1 cellular context compared by ENCODE assay signal in the genomic region with DNA sequence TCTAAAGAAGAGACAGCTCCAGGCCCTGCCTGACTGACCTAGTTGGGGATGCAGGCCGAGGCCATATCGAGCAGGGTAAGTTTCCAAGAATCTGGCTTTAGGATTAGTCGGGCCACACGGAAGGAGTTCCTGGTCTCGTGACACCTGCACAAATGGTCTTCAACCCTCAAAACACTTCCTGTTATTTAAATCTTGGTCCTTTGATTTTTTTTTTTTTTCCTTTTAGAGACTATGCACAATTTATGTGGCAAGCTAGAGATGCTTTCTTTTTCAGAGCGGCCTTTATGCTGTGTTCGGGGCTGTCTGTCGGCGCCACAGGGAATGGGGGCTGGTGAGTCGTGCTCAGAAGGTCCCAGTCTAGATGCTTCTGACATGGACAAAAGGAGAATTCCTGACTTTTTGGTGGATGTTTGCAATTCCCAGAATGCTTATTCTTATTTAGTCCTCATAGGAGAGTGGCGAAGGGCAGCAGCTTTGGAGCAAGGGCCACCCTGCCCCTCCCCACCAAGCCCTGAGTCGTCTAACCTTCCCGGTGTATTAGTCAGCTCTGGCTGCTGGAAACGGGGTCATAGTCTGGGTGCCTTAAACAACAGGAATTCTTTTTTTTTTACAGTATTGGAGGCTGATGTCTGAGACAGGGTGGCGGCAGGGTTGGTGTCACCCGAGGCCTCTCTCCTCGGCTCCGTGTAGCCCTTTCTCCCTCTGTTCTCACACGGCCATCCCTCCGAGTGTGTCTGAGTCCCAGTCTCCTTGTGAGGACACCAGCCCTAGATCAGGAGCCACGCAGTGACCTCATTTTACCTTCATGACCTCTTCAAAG.
TF ChIP-seq lines count a peak whose summit lies in the region.

No MANE protein-coding gene starts in this region.

TF ChIP-seq in HepG2, 621 proteins besides CTCF, POLR2A, EP300 and RAD21 (continued from another document and continues in another):
- TF ChIP-seq, protein P1, sequence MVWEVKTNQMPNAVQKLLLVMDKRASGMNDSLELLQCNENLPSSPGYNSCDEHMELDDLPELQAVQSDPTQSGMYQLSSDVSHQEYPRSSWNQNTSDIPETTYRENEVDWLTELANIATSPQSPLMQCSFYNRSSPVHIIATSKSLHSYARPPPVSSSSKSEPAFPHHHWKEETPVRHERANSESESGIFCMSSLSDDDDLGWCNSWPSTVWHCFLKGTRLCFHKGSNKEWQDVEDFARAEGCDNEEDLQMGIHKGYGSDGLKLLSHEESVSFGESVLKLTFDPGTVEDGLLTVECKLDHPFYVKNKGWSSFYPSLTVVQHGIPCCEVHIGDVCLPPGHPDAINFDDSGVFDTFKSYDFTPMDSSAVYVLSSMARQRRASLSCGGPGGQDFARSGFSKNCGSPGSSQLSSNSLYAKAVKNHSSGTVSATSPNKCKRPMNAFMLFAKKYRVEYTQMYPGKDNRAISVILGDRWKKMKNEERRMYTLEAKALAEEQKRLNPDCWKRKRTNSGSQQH (CRISPR knock-in tag; IDR thresholded peaks at IDR 0.05; ENCODE audit: low read depth), result no peak
- TF ChIP-seq SP1 (IDR thresholded peaks at IDR 0.05) (no peak), SP1 (CRISPR knock-in tag; IDR thresholded peaks at IDR 0.05) (no peak), HDAC6 (IDR thresholded peaks at IDR 0.05; ENCODE audit: low read depth, low read length) (no peak), PAX8 (CRISPR knock-in tag; IDR thresholded peaks at IDR 0.05; ENCODE audit: borderline replicate concordance) (no peak), REL (CRISPR knock-in tag; conservative IDR thresholded peaks at IDR 0.05) (no peak), KLF11 (CRISPR knock-in tag; IDR thresholded peaks at IDR 0.05) (no peak), ZNF780A (CRISPR knock-in tag; IDR thresholded peaks at IDR 0.05) (no peak), NR3C1 (CRISPR knock-in tag; IDR thresholded peaks at IDR 0.05) (no peak), ZSCAN25 (CRISPR knock-in tag; IDR thresholded peaks at IDR 0.05) (peak; percentile 79), MTA1 (CRISPR knock-in tag; IDR thresholded peaks at IDR 0.05; ENCODE audit: borderline replicate concordance) (0 out of 2 replicates have a peak, but pooled peaks have one; percentile 30), ZNF430 (CRISPR knock-in tag; IDR thresholded peaks at IDR 0.05) (no peak), NPAS2 (CRISPR knock-in tag; IDR thresholded peaks at IDR 0.05; ENCODE audit: borderline replicate concordance) (no peak), MATR3 (CRISPR knock-in tag; IDR thresholded peaks at IDR 0.05) (no peak), ZFP41 (CRISPR knock-in tag; IDR thresholded peaks at IDR 0.05; ENCODE audit: borderline replicate concordance) (no peak), REXO4 (CRISPR knock-in tag; IDR thresholded peaks at IDR 0.05; ENCODE audit: borderline replicate concordance) (no peak), EHMT2 (IDR thresholded peaks at IDR 0.05; ENCODE audit: borderline replicate concordance, low read depth, low read length) (no peak), ZNF615 (CRISPR knock-in tag; IDR thresholded peaks at IDR 0.05; ENCODE audit: borderline replicate concordance) (no peak), ZNF30 (CRISPR knock-in tag; IDR thresholded peaks at IDR 0.05) (peak; percentile 36; the same call in 1 of the 2 replicates), TCF7L2 (IDR thresholded peaks at IDR 0.05; ENCODE audit: low read depth, low read length) (no peak), SRY (CRISPR knock-in tag; IDR thresholded peaks at IDR 0.05) (no peak), TBL1XR1 (IDR thresholded peaks at IDR 0.05; ENCODE audit: borderline replicate concordance, low read length, partially characterized antibody) (peak; percentile 37), HOXA5 (CRISPR knock-in tag; IDR thresholded peaks at IDR 0.05) (no peak), KLF6 (CRISPR knock-in tag; IDR thresholded peaks at IDR 0.05) (no peak)
- TF ChIP-seq, protein P2, sequence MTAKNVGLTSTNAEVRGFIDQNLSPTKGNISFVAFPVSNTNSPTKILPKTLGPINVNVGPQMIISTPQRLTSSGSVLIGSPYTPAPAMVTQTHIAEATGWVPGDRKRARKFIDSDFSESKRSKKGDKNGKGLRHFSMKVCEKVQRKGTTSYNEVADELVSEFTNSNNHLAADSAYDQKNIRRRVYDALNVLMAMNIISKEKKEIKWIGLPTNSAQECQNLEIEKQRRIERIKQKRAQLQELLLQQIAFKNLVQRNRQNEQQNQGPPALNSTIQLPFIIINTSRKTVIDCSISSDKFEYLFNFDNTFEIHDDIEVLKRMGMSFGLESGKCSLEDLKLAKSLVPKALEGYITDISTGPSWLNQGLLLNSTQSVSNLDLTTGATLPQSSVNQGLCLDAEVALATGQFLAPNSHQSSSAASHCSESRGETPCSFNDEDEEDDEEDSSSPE (CRISPR knock-in tag; IDR thresholded peaks at IDR 0.05), result no peak
- TF ChIP-seq, protein P3, sequence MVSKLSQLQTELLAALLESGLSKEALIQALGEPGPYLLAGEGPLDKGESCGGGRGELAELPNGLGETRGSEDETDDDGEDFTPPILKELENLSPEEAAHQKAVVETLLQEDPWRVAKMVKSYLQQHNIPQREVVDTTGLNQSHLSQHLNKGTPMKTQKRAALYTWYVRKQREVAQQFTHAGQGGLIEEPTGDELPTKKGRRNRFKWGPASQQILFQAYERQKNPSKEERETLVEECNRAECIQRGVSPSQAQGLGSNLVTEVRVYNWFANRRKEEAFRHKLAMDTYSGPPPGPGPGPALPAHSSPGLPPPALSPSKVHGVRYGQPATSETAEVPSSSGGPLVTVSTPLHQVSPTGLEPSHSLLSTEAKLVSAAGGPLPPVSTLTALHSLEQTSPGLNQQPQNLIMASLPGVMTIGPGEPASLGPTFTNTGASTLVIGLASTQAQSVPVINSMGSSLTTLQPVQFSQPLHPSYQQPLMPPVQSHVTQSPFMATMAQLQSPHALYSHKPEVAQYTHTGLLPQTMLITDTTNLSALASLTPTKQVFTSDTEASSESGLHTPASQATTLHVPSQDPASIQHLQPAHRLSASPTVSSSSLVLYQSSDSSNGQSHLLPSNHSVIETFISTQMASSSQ (IDR thresholded peaks at IDR 0.05; ENCODE audit: low read depth), result no peak; the same call in 1 of the 2 replicates
- TF ChIP-seq, protein P3 (CRISPR knock-in tag; IDR thresholded peaks at IDR 0.05; ENCODE audit: borderline replicate concordance), result no peak
- TF ChIP-seq, protein P4, sequence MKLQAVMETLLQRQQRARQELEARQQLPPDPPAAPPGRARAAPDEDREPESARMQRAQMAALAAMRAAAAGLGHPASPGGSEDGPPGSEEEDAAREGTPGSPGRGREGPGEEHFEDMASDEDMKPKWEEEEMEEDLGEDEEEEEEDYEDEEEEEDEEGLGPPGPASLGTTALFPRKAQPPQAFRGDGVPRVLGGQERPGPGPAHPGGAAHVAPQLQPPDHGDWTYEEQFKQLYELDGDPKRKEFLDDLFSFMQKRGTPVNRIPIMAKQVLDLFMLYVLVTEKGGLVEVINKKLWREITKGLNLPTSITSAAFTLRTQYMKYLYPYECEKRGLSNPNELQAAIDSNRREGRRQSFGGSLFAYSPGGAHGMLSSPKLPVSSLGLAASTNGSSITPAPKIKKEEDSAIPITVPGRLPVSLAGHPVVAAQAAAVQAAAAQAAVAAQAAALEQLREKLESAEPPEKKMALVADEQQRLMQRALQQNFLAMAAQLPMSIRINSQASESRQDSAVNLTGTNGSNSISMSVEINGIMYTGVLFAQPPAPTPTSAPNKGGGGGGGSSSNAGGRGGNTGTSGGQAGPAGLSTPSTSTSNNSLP (IDR thresholded peaks at IDR 0.05; ENCODE audit: low read depth, low read length), result no peak
- TF ChIP-seq, protein P5, sequence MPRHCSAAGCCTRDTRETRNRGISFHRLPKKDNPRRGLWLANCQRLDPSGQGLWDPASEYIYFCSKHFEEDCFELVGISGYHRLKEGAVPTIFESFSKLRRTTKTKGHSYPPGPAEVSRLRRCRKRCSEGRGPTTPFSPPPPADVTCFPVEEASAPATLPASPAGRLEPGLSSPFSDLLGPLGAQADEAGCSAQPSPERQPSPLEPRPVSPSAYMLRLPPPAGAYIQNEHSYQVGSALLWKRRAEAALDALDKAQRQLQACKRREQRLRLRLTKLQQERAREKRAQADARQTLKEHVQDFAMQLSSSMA (CRISPR knock-in tag; IDR thresholded peaks at IDR 0.05), result no peak
- TF ChIP-seq, protein P6, sequence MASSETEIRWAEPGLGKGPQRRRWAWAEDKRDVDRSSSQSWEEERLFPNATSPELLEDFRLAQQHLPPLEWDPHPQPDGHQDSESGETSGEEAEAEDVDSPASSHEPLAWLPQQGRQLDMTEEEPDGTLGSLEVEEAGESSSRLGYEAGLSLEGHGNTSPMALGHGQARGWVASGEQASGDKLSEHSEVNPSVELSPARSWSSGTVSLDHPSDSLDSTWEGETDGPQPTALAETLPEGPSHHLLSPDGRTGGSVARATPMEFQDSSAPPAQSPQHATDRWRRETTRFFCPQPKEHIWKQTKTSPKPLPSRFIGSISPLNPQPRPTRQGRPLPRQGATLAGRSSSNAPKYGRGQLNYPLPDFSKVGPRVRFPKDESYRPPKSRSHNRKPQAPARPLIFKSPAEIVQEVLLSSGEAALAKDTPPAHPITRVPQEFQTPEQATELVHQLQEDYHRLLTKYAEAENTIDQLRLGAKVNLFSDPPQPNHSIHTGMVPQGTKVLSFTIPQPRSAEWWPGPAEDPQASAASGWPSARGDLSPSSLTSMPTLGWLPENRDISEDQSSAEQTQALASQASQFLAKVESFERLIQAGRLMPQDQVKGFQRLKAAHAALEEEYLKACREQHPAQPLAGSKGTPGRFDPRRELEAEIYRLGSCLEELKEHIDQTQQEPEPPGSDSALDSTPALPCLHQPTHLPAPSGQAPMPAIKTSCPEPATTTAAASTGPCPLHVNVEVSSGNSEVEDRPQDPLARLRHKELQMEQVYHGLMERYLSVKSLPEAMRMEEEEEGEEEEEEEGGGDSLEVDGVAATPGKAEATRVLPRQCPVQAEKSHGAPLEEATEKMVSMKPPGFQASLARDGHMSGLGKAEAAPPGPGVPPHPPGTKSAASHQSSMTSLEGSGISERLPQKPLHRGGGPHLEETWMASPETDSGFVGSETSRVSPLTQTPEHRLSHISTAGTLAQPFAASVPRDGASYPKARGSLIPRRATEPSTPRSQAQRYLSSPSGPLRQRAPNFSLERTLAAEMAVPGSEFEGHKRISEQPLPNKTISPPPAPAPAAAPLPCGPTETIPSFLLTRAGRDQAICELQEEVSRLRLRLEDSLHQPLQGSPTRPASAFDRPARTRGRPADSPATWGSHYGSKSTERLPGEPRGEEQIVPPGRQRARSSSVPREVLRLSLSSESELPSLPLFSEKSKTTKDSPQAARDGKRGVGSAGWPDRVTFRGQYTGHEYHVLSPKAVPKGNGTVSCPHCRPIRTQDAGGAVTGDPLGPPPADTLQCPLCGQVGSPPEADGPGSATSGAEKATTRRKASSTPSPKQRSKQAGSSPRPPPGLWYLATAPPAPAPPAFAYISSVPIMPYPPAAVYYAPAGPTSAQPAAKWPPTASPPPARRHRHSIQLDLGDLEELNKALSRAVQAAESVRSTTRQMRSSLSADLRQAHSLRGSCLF (CRISPR knock-in tag; IDR thresholded peaks at IDR 0.05; ENCODE audit: borderline replicate concordance), result no peak
- TF ChIP-seq, protein P7, sequence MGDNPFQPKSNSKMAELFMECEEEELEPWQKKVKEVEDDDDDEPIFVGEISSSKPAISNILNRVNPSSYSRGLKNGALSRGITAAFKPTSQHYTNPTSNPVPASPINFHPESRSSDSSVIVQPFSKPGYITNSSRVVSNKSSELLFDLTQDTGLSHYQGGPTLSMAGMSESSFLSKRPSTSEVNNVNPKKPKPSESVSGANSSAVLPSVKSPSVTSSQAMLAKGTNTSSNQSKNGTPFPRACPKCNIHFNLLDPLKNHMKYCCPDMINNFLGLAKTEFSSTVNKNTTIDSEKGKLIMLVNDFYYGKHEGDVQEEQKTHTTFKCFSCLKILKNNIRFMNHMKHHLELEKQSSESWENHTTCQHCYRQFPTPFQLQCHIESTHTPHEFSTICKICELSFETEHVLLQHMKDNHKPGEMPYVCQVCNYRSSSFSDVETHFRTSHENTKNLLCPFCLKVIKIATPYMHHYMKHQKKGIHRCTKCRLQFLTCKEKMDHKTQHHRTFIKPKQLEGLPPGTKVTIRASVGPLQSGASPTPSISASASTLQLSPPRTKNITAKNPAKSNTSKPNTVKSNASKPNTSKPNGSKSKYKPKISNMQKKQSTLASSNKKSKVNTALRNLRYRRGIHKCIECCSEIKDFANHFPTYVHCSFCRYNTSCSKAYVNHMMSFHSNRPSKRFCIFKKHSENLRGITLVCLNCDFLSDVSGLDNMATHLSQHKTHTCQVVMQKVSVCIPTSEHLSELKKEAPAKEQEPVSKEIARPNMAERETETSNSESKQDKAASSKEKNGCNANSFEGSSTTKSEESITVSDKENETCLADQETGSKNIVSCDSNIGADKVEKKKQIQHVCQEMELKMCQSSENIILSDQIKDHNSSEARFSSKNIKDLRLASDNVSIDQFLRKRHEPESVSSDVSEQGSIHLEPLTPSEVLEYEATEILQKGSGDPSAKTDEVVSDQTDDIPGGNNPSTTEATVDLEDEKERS (CRISPR knock-in tag; IDR thresholded peaks at IDR 0.05), result no peak
- TF ChIP-seq, protein P8, sequence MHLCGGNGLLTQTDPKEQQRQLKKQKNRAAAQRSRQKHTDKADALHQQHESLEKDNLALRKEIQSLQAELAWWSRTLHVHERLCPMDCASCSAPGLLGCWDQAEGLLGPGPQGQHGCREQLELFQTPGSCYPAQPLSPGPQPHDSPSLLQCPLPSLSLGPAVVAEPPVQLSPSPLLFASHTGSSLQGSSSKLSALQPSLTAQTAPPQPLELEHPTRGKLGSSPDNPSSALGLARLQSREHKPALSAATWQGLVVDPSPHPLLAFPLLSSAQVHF (CRISPR knock-in tag; IDR thresholded peaks at IDR 0.05), result no peak
- TF ChIP-seq, protein P9, sequence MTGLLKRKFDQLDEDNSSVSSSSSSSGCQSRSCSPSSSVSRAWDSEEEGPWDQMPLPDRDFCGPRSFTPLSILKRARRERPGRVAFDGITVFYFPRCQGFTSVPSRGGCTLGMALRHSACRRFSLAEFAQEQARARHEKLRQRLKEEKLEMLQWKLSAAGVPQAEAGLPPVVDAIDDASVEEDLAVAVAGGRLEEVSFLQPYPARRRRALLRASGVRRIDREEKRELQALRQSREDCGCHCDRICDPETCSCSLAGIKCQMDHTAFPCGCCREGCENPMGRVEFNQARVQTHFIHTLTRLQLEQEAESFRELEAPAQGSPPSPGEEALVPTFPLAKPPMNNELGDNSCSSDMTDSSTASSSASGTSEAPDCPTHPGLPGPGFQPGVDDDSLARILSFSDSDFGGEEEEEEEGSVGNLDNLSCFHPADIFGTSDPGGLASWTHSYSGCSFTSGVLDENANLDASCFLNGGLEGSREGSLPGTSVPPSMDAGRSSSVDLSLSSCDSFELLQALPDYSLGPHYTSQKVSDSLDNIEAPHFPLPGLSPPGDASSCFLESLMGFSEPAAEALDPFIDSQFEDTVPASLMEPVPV (CRISPR knock-in tag; IDR thresholded peaks at IDR 0.05), result 0 out of 2 replicates have a peak, but pooled peaks have one; percentile 44
